Comparison of ENCODE assay signal across 1 cellular context in the genomic region with DNA sequence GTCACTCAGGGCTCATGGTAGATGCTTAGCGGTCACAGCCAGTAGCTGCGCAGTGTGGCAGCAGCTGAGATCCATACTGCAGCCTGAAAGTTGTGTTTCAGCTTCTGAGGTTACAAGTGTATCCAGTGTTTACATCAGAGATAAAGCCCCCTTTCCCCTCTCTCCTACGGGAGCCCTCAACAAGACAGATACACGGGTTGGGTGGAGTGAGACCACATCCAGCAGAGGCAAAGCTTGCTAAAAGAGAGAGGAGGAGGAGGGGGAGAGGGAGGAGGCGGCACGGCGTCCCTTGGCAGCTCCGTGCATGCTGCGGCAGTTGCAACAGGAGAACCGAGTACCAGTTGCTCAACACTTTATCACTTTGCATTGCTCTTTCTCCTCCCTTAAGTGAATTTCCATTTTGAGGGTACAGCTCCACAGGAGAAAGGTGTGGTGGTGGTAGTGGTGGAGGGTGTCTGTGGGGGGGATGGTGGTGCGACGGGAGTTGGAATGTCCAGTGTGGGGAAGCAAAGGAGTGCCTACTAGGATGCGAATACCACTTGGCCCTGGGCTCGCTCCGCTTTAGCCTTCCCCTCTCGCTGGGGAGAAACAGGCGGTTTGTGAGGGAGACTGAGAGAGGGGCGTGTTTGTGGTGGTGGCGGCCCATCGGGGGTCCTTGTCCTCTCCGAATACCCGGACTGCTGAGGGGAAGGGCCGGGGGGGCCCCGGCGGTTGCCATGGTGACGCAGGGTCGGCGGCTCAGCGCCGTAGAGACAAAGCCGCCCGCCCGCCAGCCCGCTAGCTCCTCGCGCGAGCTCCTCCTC.
TF ChIP-seq lines count a peak whose summit lies in the region.

No MANE protein-coding gene starts in this region.

TF ChIP-seq in K562, 482 proteins besides CTCF, POLR2A, EP300 and RAD21 (continued from another document):
- TF ChIP-seq, protein P1, sequence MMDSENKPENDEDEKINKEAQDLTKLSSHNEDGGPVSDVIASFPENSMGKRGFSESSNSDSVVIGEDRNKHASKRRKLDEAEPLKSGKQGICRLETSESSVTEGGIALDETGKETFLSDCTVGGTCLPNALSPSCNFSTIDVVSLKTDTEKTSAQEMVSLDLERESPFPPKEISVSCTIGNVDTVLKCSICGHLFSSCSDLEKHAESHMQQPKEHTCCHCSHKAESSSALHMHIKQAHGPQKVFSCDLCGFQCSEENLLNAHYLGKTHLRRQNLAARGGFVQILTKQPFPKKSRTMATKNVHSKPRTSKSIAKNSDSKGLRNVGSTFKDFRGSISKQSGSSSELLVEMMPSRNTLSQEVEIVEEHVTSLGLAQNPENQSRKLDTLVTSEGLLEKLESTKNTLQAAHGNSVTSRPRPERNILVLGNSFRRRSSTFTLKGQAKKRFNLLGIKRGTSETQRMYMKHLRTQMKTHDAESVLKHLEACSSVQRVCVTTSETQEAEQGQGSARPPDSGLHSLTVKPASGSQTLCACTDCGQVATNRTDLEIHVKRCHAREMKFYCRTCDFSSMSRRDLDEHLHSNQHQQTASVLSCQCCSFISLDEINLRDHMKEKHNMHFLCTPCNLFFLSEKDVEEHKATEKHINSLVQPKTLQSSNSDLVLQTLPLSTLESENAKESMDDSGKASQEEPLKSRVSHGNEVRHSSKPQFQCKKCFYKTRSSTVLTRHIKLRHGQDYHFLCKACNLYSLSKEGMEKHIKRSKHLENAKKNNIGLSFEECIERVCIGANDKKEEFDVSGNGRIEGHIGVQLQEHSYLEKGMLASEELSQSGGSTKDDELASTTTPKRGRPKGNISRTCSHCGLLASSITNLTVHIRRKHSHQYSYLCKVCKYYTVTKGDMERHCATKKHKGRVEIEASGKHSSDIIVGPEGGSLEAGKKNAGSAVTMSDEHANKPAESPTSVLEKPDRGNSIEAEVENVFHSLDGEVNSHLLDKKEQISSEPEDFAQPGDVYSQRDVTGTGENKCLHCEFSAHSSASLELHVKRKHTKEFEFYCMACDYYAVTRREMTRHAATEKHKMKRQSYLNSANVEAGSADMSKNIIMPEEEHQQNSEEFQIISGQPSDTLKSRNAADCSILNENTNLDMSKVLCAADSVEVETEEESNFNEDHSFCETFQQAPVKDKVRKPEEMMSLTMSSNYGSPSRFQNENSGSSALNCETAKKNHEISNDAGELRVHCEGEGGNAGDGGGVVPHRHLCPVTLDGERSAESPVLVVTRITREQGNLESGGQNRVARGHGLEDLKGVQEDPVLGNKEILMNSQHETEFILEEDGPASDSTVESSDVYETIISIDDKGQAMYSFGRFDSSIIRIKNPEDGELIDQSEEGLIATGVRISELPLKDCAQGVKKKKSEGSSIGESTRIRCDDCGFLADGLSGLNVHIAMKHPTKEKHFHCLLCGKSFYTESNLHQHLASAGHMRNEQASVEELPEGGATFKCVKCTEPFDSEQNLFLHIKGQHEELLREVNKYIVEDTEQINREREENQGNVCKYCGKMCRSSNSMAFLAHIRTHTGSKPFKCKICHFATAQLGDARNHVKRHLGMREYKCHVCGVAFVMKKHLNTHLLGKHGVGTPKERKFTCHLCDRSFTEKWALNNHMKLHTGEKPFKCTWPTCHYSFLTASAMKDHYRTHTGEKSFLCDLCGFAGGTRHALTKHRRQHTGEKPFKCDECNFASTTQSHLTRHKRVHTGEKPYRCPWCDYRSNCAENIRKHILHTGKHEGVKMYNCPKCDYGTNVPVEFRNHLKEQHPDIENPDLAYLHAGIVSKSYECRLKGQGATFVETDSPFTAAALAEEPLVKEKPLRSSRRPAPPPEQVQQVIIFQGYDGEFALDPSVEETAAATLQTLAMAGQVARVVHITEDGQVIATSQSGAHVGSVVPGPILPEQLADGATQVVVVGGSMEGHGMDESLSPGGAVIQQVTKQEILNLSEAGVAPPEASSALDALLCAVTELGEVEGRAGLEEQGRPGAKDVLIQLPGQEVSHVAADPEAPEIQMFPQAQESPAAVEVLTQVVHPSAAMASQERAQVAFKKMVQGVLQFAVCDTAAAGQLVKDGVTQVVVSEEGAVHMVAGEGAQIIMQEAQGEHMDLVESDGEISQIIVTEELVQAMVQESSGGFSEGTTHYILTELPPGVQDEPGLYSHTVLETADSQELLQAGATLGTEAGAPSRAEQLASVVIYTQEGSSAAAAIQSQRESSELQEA (IDR thresholded peaks at IDR 0.05; ENCODE audit: low read depth) = peak; percentile 65
- TF ChIP-seq EP400 (IDR thresholded peaks at IDR 0.05) = peak; percentile 43
- no peak for TF ChIP-seq ZSCAN32 (CRISPR knock-in tag; IDR thresholded peaks at IDR 0.05)
- TF ChIP-seq ILF3 (IDR thresholded peaks at IDR 0.05; ENCODE audit: borderline replicate concordance) = no peak
- TF ChIP-seq ZBTB34 (CRISPR knock-in tag; IDR thresholded peaks at IDR 0.05) = no peak
- 0 out of 2 replicates have a peak, but pooled peaks have one; percentile 74 for TF ChIP-seq KAT7 (CRISPR knock-in tag; IDR thresholded peaks at IDR 0.05; ENCODE audit: borderline replicate concordance)
- TF ChIP-seq KLF10 (CRISPR knock-in tag; IDR thresholded peaks at IDR 0.05) = no peak
- TF ChIP-seq CBX8 (IDR thresholded peaks at IDR 0.05; ENCODE audit: borderline replicate concordance, extremely low read depth, low read depth, low read length, poor library complexity, severe bottlenecking) = no peak
- no peak for TF ChIP-seq PREB (CRISPR knock-in tag; IDR thresholded peaks at IDR 0.05)
- TF ChIP-seq PHTF2 (CRISPR knock-in tag; IDR thresholded peaks at IDR 0.05) = no peak
